In genomic region chr1:109912214-109912861, GRCh38 we compare ENCODE assay signal across 8 cellular contexts. TPM values are rescaled to one million over a fixed set of nuclear protein-coding genes. Genes with fewer than 3 reads are reported as not detected.
DNase-seq lines count a peak whose midpoint lies in the region; ATAC-seq, FAIRE-seq and TF ChIP-seq lines count a peak whose summit lies in the region.

No MANE protein-coding gene starts in this region.

- no peak for TF ChIP-seq EP300 in A549 (IDR thresholded peaks at IDR 0.05)

- peak overlapping the region; percentile 97 for H3K4me2 ChIP-seq in A549

- 48% methylated on average over 4 of the region's 4 CpGs for WGBS in A549 (ENCODE audit: missing lambda C conversion rate)

- H3K27ac ChIP-seq in A549 (peak overlapping the region; percentile 100), HUES48 (ENCODE audit: low read depth, low read length) (no peak overlapping the region), coronary artery (peak overlapping the region; percentile 44 to 94)

- no peak for FAIRE-seq in A549 (lab: Jason Lieb, UNC)

- H3K4me3 Mint-ChIP-seq in naive thymus-derived CD8-positive, alpha-beta T cell = peak overlapping the region; percentile 55 to 93 (median 80)

- H3K9ac ChIP-seq in HUES48 (ENCODE audit: low read depth, low read length) = no peak overlapping the region

- TF ChIP-seq CTCF in A549 (IDR thresholded peaks at IDR 0.05) = no peak
- TF ChIP-seq CTCF in coronary artery (IDR thresholded peaks at IDR 0.05) = no peak

- H3K4me3 ChIP-seq in A549 (peak overlapping the region; percentile 99), HUES48 (ENCODE audit: low read depth, low read length) (peak overlapping the region; percentile 72; the same call in 1 of the 2 replicates), coronary artery (peak overlapping the region; percentile 82)

- CTCF ChIA-PET in A549 (lab: Yijun Ruan, JAX) = interaction anchor here (1.1 to 10.7 kb wide), 3 partner anchors 35 to 135 kb away, joined by 4 to 63 read pairs (median 22); partner anchors contain the start of gene AHCYL1

- H3K4me1 ChIP-seq in A549 (peaks cover 56% of the 10 kb centered on the region), HUES48 (ENCODE audit: control insufficient read depth, insufficient read depth, low read length) (peaks cover 13% of the 10 kb centered on the region)

- TF ChIP-seq POLR2A in A549 (IDR thresholded peaks at IDR 0.05; ENCODE audit: low read length) (no peak), GM18505 (IDR thresholded peaks at IDR 0.05; ENCODE audit: borderline replicate concordance, extremely low read depth, insufficient read depth, insufficient read length) (no peak)

- H3K4me1 Mint-ChIP-seq in naive thymus-derived CD8-positive, alpha-beta T cell = peaks cover 25 to 45% (median 35%) of the 10 kb centered on the region in 4 donors

- ATAC-seq in A549 = peak in 1 of 2 experiments; percentile 41; a peak in 3 of 6 replicates
- ATAC-seq in naive thymus-derived CD8-positive, alpha-beta T cell = no peak
- no peak for ATAC-seq in GM18505 (IDR thresholded peaks at IDR 0.05; ENCODE audit: unreplicated experiment)

- TF ChIP-seq RAD21 in A549 (conservative IDR thresholded peaks at IDR 0.05 in 1 of 2, IDR thresholded peaks at IDR 0.05 in 1 of 2) = no peak

- peaks cover 59% of the 10 kb centered on the region for H3K27me3 ChIP-seq in HUES48 (ENCODE audit: control insufficient read depth, insufficient read depth, low read length)

- DNase-seq in A549 (ENCODE audit: low read depth in 1 of 2, low spot score in 1 of 2) = no peak
- no peak for DNase-seq in coronary artery (ENCODE audit: low spot score)
- no peak for DNase-seq in naive thymus-derived CD8-positive, alpha-beta T cell
- DNase-seq in D341Med (ENCODE audit: low spot score) = no peak
- DNase-seq in stimulated activated CD4-positive, alpha-beta T cell treated with anti-CD3 and anti-CD28 coated beads, Interleukin-1b, Interleukin-23, amount 100 ng/mL, for 48 hours = no peak
- DNase-seq in NCI-H2171 (lab: John Stamatoyannopoulos, UW) = no peak

- peaks cover 0 to 2% (median 0%) of the 10 kb centered on the region in 3 donors for H3K36me3 Mint-ChIP-seq in naive thymus-derived CD8-positive, alpha-beta T cell

- peak overlapping the region; percentile 26 to 85 (median 70) for H3K27ac Mint-ChIP-seq in naive thymus-derived CD8-positive, alpha-beta T cell

- H3K9me3 Mint-ChIP-seq in naive thymus-derived CD8-positive, alpha-beta T cell = no peaks in the 10 kb centered on the region

- peaks cover 0 to 13% (median 2%) of the 10 kb centered on the region in 5 donors for H3K27me3 Mint-ChIP-seq in naive thymus-derived CD8-positive, alpha-beta T cell

- POLR2A ChIA-PET in A549 (lab: Yijun Ruan, JAX) = interaction anchor here (1.1 kb wide), 1 partner anchor 35 kb away, joined by 3 read pairs; no protein-coding TSS in a partner anchor
- POLR2A ChIA-PET in naive thymus-derived CD8-positive, alpha-beta T cell (lab: Charles Lee) = interaction anchor here (0.6 kb wide), 1 partner anchor 39 kb away, joined by 3 read pairs; no protein-coding TSS in a partner anchor

- no peaks in the 10 kb centered on the region for H3K36me3 ChIP-seq in HUES48 (ENCODE audit: control insufficient read depth, insufficient read depth, low read length)

- H3K9me3 ChIP-seq in A549 (no peaks in the 10 kb centered on the region), HUES48 (ENCODE audit: control insufficient read depth, insufficient read depth, low read length) (no peaks in the 10 kb centered on the region)

TF ChIP-seq in A549, 52 proteins besides CTCF, POLR2A, EP300 and RAD21:
- TF ChIP-seq CEBPB (IDR thresholded peaks at IDR 0.05) (no peak), FOSB (CRISPR knock-in tag; IDR thresholded peaks at IDR 0.05) (no peak), FOXS1 (CRISPR knock-in tag; IDR thresholded peaks at IDR 0.05) (no peak), MAFK (IDR thresholded peaks at IDR 0.05; ENCODE audit: partially characterized antibody) (no peak), HOXB5 (CRISPR knock-in tag; IDR thresholded peaks at IDR 0.05) (no peak), BHLHE40 (IDR thresholded peaks at IDR 0.05; ENCODE audit: low read depth, low read length) (no peak), NPAS2 (CRISPR knock-in tag; IDR thresholded peaks at IDR 0.05; ENCODE audit: borderline replicate concordance) (no peak), JUN (IDR thresholded peaks at IDR 0.05) (no peak), ZNF302 (CRISPR knock-in tag; IDR thresholded peaks at IDR 0.05) (no peak), TP53 (CRISPR knock-in tag; IDR thresholded peaks at IDR 0.05) (no peak), E2F6 (IDR thresholded peaks at IDR 0.05; ENCODE audit: borderline replicate concordance, low read depth) (no peak), POLR2AphosphoS2 (conservative IDR thresholded peaks at IDR 0.05; ENCODE audit: low read length) (no peak), ESRRA (IDR thresholded peaks at IDR 0.05; ENCODE audit: borderline replicate concordance, low read length) (no peak), ZC3H11A (IDR thresholded peaks at IDR 0.05) (no peak), TFCP2L1 (CRISPR knock-in tag; IDR thresholded peaks at IDR 0.05) (no peak), NR3C1 (IDR thresholded peaks at IDR 0.05) (no peak), BCL3 (IDR thresholded peaks at IDR 0.05) (no peak), GATA3 (IDR thresholded peaks at IDR 0.05; ENCODE audit: borderline replicate concordance) (no peak)

RNA-seq across cellular contexts. Expression of gene CSF1, which starts 1.7 kb away (rescaled TPM):
- polyA plus RNA-seq in A549 (2011; rRNA removed) (36.3 and 45.7 TPM in 2 replicates), A549 (2017; fragmentation: RNase III; extraction: RNeasy Plus Mini Kit Qiagen cat#74134 plus additional on column Dnase treatment) (35.1 to 42.4 TPM (median 37.5 TPM) in 3 replicates)
- polyA plus RNA-seq in A549 (2012; cell fraction: cytosol; rRNA removed) = 40.0 and 56.5 TPM in 2 replicates
- polyA plus RNA-seq in A549 (2012; cell fraction: nucleus; rRNA removed) = 84.0 and 105 TPM in 2 replicates
- 32.5 and 34.0 TPM in 2 replicates for polyA minus RNA-seq in A549 (2011; rRNA and poly(A)+ RNA removed)
- under 1 TPM; 0.27 to 0.44 TPM for total RNA-seq in naive thymus-derived CD8-positive, alpha-beta T cell
- 1 to 10 TPM in 2 of 3 donors, under 1 TPM in 1; 0.68 to 1.6 (median 1.1) TPM for polyA plus RNA-seq in naive thymus-derived CD8-positive, alpha-beta T cell

Comparison
In these comparisons a context has a peak if more than half of its experiments do, and no peak if none do; other contexts are left out.
1. RNA of gene CSF1, which starts 1.7 kb away (polyA plus RNA-seq): 35.1 to 105 TPM in A549; 0.68 to 1.6 TPM in naive thymus-derived CD8-positive, alpha-beta T cell; every median in the first group is over 10 times any median in the second.
2. Peak in every context shown above with its lines, with median percentiles within 50 percentile points of each other: H3K4me3 ChIP-seq.